Comparison of ENCODE assay signal across 8 cellular contexts in genomic region chr5:78727786-78728761, GRCh38.
DNase-seq lines count a peak whose midpoint lies in the region; ATAC-seq lines count a peak whose summit lies in the region.

No MANE protein-coding gene starts in this region.

- ATAC-seq in GM19372 (IDR thresholded peaks at IDR 0.05; ENCODE audit: low read depth, unreplicated experiment) (peak; percentile 71), HG03045 (IDR thresholded peaks at IDR 0.05; ENCODE audit: unreplicated experiment) (peak; percentile 83)

- peak; percentile 10 for DNase-seq in COLO668 (lab: John Stamatoyannopoulos, UW; ENCODE audit: unreplicated experiment)
- DNase-seq in RPMI8226, result peak; percentile 91
- no peak for DNase-seq in NCI-H2171 treated with DMSO at 0.1 percent for 48 hours (lab: John Stamatoyannopoulos, UW)
- DNase-seq in NCI-H1105 (lab: John Stamatoyannopoulos, UW), result no peak
- no peak for DNase-seq in superior temporal gyrus (ENCODE audit: extremely low spot score)
- DNase-seq in effector CD4-positive, alpha-beta T cell, result no peak

Comparison
In these comparisons a context has a peak if more than half of its experiments do, and no peak if none do; other contexts are left out.
1. DNase-seq: peak in COLO668 (single experiment) and RPMI8226 (single experiment); none in NCI-H2171 treated with DMSO at 0.1 percent for 48 hours (single experiment), NCI-H1105 (single experiment), superior temporal gyrus (single experiment) and effector CD4-positive, alpha-beta T cell (single experiment).